In the genomic region with DNA sequence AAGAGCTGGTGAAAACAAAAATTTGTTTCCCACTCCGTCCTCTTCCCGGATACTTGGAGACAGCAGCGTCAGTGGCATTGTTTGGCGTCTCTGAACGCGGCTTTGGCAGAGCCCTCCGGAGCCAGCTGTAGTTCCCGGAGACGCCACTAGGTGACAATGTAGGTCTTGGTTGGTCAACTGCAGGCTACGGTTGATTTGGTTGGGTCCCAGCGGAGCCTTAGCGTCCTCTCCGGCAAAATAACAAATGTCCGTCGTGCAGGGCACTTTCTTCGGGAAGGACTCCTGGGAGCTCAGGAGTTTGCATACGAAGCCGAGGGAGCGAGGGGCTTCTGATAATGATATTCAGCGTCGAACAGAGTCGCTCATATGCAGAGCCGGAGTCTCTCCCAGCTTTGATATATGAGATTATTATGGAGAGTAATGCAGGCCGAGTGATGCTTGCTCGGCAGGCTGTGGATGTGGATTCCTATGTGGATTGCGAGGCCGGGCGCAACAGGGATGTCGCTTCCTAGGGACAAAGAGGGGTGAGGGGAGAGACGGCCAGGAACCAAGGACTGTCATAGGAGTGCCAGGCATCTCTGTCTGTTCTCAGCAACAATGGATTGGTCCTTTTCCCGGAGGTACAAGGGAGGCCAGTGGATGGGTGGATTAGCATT, we compare ENCODE assay signal across 8 cellular contexts.
DNase-seq lines count a peak whose midpoint lies in the region; ATAC-seq, FAIRE-seq and TF ChIP-seq lines count a peak whose summit lies in the region.

No MANE protein-coding gene starts in this region.

- peak; percentile 62 for FAIRE-seq in GM12878 (lab: Jason Lieb, UNC)

- peak; percentile 99 for TF ChIP-seq CTCF in GM12872 (IDR thresholded peaks at IDR 0.05; ENCODE audit: insufficient read depth, low read depth, low read length)
- TF ChIP-seq CTCF in GM12878 (IDR thresholded peaks at IDR 0.05 in 2 of 3, conservative IDR thresholded peaks at IDR 0.05 in 1 of 3; ENCODE audit: control insufficient read depth in 2 of 3, extremely low read depth in 1 of 3, insufficient read depth in 1 of 3, low read depth in 3 of 3, low read length in 3 of 3): peak; percentile 96 to 100 (median 99)
- peak; percentile 77 to 94 (median 89) for TF ChIP-seq CTCF in gastrocnemius medialis (IDR thresholded peaks at IDR 0.05 in 4 of 5, conservative IDR thresholded peaks at IDR 0.05 in 1 of 5)

- H3K9me3 ChIP-seq in GM12878 (replicated peaks; ENCODE audit: control insufficient read depth, insufficient read depth, low read length) (no peaks in the 10 kb centered on the region), gastrocnemius medialis (no peaks in the 10 kb centered on the region)

- 17% methylated on average over 31 of the region's 31 CpGs for WGBS in GM12878 (ENCODE audit: insufficient coverage, insufficient replicate concordance, low lambda C conversion rate, missing lambda C conversion rate)

- in situ Hi-C loops in GM12878 (cut with MboI) (no loop called here), gastrocnemius medialis (cut with MboI; ENCODE audit: low sequenced_read_pairs in 4 of 4) (no loop called here)

- peak; percentile 95 for TF ChIP-seq RAD21 in GM12878 (IDR thresholded peaks at IDR 0.05; ENCODE audit: insufficient read depth, low read depth, low read length)

- SMC1A ChIA-PET in GM12878 (lab: Charles Lee; ENCODE audit: uncharacterized antibody, unreplicated experiment): interaction anchor here (0.6 to 2.3 kb wide), 10 partner anchors 9 to 1019 kb away, joined by 3 to 9 read pairs (median 3); no protein-coding TSS in a partner anchor

- H3K4me2 ChIP-seq in GM12878 (ENCODE audit: control insufficient read depth, insufficient read depth): peak overlapping the region; percentile 67

- H3K27ac ChIP-seq in GM12878 (ENCODE audit: control insufficient read depth, insufficient read depth): no peak overlapping the region
- H3K27ac ChIP-seq in gastrocnemius medialis: no peak overlapping the region

- H3K36me3 ChIP-seq in GM12878 (ENCODE audit: control insufficient read depth in 2 of 2, insufficient read depth in 2 of 2, low read length in 1 of 2): no peaks in the 10 kb centered on the region
- H3K36me3 ChIP-seq in gastrocnemius medialis: no peaks in the 10 kb centered on the region

- no peak for TF ChIP-seq POLR2A in GM12878 (IDR thresholded peaks at IDR 0.05; ENCODE audit: low read depth, low read length)
- no peak for TF ChIP-seq POLR2A in gastrocnemius medialis (IDR thresholded peaks at IDR 0.05)

- no peak overlapping the region for H3K9ac ChIP-seq in GM12878 (ENCODE audit: control insufficient read depth, insufficient read depth, low read length)

- CTCF ChIA-PET in GM12878 (lab: Yijun Ruan, JAX): interaction anchor here (0.5 to 3.3 kb wide), 35 partner anchors 9 to 1021 kb away, joined by 3 to 29 read pairs (median 3); no protein-coding TSS in a partner anchor

- H3K27me3 ChIP-seq in GM12878 (replicated peaks in 1 of 2; ENCODE audit: control insufficient read depth in 2 of 2, insufficient read depth in 2 of 2, low read length in 1 of 2) (no peaks in the 10 kb centered on the region), gastrocnemius medialis (no peaks in the 10 kb centered on the region)

- intact Hi-C loops in GM12878 (cut with micrococcal nuclease; ENCODE audit: unreplicated experiment) (loop anchor here (2.0 kb wide), 4 partner anchors 72 to 914 kb away; no protein-coding TSS in a partner anchor), gastrocnemius medialis (cut with DNase I; ENCODE audit: low total_unique reads) (loop anchor here (5.0 kb wide), 1 partner anchor 915 kb away; no protein-coding TSS in a partner anchor)

- DNase-seq in NCI-H1436 treated with DMSO at 0.1 percent for 48 hours (lab: John Stamatoyannopoulos, UW) (peak; percentile 29), T-helper 9 cell (peak; percentile 80), GM12878 (ENCODE audit: low read depth, low spot score) (peak; percentile 13), iPS DF 4.7 (ENCODE audit: extremely low read depth, low spot score) (peak; percentile 92), gastrocnemius medialis (peak; percentile 49 to 67)

- BruUV-seq in GM12878 (replicated peaks; lab: Mats Ljungman, UMichigan): no TSS peak

- no peak for TF ChIP-seq EP300 in GM12878 (IDR thresholded peaks at IDR 0.05; ENCODE audit: borderline replicate concordance in 1 of 2, control insufficient read depth in 1 of 2, low read depth in 2 of 2, low read length in 2 of 2)

- no peaks in the 10 kb centered on the region for H3K79me2 ChIP-seq in GM12878 (ENCODE audit: control insufficient read depth, insufficient read depth, low read length)

- no peaks in the 10 kb centered on the region for H4K20me1 ChIP-seq in GM12878 (ENCODE audit: control insufficient read depth, insufficient read depth)

- RAD21 ChIA-PET in GM12878 (lab: Charles Lee; ENCODE audit: unreplicated experiment): interaction anchor here (0.8 to 2.1 kb wide), 10 partner anchors 19 to 1020 kb away, joined by 3 to 14 read pairs (median 3); no protein-coding TSS in a partner anchor

- POLR2A ChIA-PET in GM12878 (lab: Charles Lee): no interaction called here

- H3K4me1 ChIP-seq in GM12878 (ENCODE audit: control insufficient read depth, insufficient read depth, low read length) (no peaks in the 10 kb centered on the region), gastrocnemius medialis (peaks cover 3 to 5% of the 10 kb centered on the region in 2 donors)

- peak overlapping the region; percentile 73 for H2AFZ ChIP-seq in GM12878 (ENCODE audit: control insufficient read depth, low read depth, low read length)

- H3K4me3 ChIP-seq in GM12878 (peak overlapping the region; percentile 22; the same call in 1 of the 2 replicates), gastrocnemius medialis (peak overlapping the region; percentile 35 to 48 (median 44))

- ATAC-seq in HG02678 (IDR thresholded peaks at IDR 0.05; ENCODE audit: unreplicated experiment) (peak; percentile 92), GM12878 (peak; percentile 97), gastrocnemius medialis (peak; percentile 78 to 94), HG03025 (IDR thresholded peaks at IDR 0.05; ENCODE audit: low FRiP score, unreplicated experiment) (no peak)

TF ChIP-seq in GM12878, 131 proteins besides CTCF, POLR2A, EP300 and RAD21 (continues in another document):
- TF ChIP-seq RBBP5 (conservative IDR thresholded peaks at IDR 0.05): no peak
- TF ChIP-seq POLR2AphosphoS5 (IDR thresholded peaks at IDR 0.05; ENCODE audit: low read length): no peak
- TF ChIP-seq, protein P1, sequence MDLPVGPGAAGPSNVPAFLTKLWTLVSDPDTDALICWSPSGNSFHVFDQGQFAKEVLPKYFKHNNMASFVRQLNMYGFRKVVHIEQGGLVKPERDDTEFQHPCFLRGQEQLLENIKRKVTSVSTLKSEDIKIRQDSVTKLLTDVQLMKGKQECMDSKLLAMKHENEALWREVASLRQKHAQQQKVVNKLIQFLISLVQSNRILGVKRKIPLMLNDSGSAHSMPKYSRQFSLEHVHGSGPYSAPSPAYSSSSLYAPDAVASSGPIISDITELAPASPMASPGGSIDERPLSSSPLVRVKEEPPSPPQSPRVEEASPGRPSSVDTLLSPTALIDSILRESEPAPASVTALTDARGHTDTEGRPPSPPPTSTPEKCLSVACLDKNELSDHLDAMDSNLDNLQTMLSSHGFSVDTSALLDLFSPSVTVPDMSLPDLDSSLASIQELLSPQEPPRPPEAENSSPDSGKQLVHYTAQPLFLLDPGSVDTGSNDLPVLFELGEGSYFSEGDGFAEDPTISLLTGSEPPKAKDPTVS (IDR thresholded peaks at IDR 0.05; ENCODE audit: low read depth, low read length): no peak
- TF ChIP-seq SP1 (IDR thresholded peaks at IDR 0.05; ENCODE audit: low read depth, low read length): no peak
- TF ChIP-seq, protein P2, sequence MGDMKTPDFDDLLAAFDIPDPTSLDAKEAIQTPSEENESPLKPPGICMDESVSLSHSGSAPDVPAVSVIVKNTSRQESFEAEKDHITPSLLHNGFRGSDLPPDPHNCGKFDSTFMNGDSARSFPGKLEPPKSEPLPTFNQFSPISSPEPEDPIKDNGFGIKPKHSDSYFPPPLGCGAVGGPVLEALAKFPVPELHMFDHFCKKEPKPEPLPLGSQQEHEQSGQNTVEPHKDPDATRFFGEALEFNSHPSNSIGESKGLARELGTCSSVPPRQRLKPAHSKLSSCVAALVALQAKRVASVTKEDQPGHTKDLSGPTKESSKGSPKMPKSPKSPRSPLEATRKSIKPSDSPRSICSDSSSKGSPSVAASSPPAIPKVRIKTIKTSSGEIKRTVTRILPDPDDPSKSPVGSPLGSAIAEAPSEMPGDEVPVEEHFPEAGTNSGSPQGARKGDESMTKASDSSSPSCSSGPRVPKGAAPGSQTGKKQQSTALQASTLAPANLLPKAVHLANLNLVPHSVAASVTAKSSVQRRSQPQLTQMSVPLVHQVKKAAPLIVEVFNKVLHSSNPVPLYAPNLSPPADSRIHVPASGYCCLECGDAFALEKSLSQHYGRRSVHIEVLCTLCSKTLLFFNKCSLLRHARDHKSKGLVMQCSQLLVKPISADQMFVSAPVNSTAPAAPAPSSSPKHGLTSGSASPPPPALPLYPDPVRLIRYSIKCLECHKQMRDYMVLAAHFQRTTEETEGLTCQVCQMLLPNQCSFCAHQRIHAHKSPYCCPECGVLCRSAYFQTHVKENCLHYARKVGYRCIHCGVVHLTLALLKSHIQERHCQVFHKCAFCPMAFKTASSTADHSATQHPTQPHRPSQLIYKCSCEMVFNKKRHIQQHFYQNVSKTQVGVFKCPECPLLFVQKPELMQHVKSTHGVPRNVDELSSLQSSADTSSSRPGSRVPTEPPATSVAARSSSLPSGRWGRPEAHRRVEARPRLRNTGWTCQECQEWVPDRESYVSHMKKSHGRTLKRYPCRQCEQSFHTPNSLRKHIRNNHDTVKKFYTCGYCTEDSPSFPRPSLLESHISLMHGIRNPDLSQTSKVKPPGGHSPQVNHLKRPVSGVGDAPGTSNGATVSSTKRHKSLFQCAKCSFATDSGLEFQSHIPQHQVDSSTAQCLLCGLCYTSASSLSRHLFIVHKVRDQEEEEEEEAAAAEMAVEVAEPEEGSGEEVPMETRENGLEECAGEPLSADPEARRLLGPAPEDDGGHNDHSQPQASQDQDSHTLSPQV (IDR thresholded peaks at IDR 0.05): no peak
- TF ChIP-seq, protein P3, sequence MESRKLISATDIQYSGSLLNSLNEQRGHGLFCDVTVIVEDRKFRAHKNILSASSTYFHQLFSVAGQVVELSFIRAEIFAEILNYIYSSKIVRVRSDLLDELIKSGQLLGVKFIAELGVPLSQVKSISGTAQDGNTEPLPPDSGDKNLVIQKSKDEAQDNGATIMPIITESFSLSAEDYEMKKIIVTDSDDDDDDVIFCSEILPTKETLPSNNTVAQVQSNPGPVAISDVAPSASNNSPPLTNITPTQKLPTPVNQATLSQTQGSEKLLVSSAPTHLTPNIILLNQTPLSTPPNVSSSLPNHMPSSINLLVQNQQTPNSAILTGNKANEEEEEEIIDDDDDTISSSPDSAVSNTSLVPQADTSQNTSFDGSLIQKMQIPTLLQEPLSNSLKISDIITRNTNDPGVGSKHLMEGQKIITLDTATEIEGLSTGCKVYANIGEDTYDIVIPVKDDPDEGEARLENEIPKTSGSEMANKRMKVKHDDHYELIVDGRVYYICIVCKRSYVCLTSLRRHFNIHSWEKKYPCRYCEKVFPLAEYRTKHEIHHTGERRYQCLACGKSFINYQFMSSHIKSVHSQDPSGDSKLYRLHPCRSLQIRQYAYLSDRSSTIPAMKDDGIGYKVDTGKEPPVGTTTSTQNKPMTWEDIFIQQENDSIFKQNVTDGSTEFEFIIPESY (IDR thresholded peaks at IDR 0.05): no peak

Comparison
In these comparisons a context has a peak if more than half of its experiments do, and no peak if none do; other contexts are left out.
1. DNase-seq: peak in every context shown above with its lines; median percentile 92 in iPS DF 4.7; 80 in T-helper 9 cell; 58 in gastrocnemius medialis; 29 in NCI-H1436 treated with DMSO at 0.1 percent for 48 hours; 13 in GM12878.